1 cellular context compared by ENCODE assay signal in the genomic region with DNA sequence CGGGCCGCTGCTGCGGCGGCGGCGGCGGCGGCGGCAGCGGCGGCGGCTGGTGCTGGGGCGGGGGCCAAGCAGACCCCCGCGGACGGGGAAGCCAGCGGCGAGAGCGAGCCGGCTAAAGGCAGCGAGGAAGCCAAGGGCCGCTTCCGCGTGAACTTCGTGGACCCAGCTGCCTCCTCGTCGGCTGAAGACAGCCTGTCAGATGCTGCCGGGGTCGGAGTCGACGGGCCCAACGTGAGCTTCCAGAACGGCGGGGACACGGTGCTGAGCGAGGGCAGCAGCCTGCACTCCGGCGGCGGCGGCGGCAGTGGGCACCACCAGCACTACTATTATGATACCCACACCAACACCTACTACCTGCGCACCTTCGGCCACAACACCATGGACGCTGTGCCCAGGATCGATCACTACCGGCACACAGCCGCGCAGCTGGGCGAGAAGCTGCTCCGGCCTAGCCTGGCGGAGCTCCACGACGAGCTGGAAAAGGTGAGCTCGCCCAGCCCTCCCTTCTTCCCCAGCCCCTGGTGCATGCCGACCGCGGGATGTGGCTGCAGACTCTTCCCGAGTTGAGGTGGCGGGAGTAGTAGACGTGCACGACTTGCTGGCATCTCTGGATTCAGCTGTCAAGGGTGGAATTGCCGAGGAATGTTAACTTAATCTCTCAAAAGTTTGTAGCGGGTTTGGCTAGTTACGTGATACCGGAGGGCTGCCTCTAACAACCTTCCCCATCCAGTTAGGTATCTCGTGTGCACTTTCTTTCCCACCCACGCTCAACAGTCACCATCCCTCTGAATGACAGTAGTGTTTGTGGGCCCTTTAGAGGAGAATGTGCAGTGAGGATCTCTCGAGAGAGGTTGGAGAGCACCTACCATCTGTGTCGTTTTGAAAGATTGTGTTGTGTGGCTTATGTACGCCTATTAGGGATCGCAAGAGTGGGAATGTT.
TF ChIP-seq lines count a peak whose summit lies in the region.

No MANE protein-coding gene starts in this region.

TF ChIP-seq in K562, 482 proteins besides CTCF, POLR2A, EP300 and RAD21 (continued from another document and continues in another):
- TF ChIP-seq STAG1 (CRISPR knock-in tag; IDR thresholded peaks at IDR 0.05; ENCODE audit: borderline replicate concordance) (0 out of 2 replicates have a peak, but pooled peaks have one; percentile 38), CCNT2 (IDR thresholded peaks at IDR 0.05; ENCODE audit: borderline replicate concordance, extremely low read depth, insufficient read length, low read depth, low read length) (no peak), POLR2AphosphoS5 (IDR thresholded peaks at IDR 0.05; ENCODE audit: control insufficient read depth, insufficient read depth, low read depth, low read length) (no peak), NR3C1 (CRISPR knock-in tag; IDR thresholded peaks at IDR 0.05) (0 out of 2 replicates have a peak, but pooled peaks have one; percentile 36), ZZZ3 (IDR thresholded peaks at IDR 0.05) (no peak), CCAR2 (IDR thresholded peaks at IDR 0.05; ENCODE audit: low read depth, low read length) (no peak), HNRNPLL (IDR thresholded peaks at IDR 0.05; ENCODE audit: low read depth, low read length, poor library complexity, severe bottlenecking) (no peak), STAT5A (IDR thresholded peaks at IDR 0.05; ENCODE audit: borderline replicate concordance, low read length) (no peak), ESRRA (IDR thresholded peaks at IDR 0.05; ENCODE audit: borderline replicate concordance, low read depth) (no peak)
- TF ChIP-seq, protein P1, sequence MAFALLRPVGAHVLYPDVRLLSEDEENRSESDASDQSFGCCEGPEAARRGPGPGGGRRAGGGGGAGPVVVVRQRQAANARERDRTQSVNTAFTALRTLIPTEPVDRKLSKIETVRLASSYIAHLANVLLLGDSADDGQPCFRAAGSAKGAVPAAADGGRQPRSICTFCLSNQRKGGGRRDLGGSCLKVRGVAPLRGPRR (CRISPR knock-in tag; IDR thresholded peaks at IDR 0.05) = no peak
- TF ChIP-seq, protein P2, sequence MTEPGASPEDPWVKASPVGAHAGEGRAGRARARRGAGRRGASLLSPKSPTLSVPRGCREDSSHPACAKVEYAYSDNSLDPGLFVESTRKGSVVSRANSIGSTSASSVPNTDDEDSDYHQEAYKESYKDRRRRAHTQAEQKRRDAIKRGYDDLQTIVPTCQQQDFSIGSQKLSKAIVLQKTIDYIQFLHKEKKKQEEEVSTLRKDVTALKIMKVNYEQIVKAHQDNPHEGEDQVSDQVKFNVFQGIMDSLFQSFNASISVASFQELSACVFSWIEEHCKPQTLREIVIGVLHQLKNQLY (CRISPR knock-in tag; conservative IDR thresholded peaks at IDR 0.05) = no peak
- TF ChIP-seq, protein P3, sequence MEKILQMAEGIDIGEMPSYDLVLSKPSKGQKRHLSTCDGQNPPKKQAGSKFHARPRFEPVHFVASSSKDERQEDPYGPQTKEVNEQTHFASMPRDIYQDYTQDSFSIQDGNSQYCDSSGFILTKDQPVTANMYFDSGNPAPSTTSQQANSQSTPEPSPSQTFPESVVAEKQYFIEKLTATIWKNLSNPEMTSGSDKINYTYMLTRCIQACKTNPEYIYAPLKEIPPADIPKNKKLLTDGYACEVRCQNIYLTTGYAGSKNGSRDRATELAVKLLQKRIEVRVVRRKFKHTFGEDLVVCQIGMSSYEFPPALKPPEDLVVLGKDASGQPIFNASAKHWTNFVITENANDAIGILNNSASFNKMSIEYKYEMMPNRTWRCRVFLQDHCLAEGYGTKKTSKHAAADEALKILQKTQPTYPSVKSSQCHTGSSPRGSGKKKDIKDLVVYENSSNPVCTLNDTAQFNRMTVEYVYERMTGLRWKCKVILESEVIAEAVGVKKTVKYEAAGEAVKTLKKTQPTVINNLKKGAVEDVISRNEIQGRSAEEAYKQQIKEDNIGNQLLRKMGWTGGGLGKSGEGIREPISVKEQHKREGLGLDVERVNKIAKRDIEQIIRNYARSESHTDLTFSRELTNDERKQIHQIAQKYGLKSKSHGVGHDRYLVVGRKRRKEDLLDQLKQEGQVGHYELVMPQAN (IDR thresholded peaks at IDR 0.05; ENCODE audit: borderline replicate concordance) = no peak; the same call in 1 of the 2 replicates
- TF ChIP-seq, protein P4, sequence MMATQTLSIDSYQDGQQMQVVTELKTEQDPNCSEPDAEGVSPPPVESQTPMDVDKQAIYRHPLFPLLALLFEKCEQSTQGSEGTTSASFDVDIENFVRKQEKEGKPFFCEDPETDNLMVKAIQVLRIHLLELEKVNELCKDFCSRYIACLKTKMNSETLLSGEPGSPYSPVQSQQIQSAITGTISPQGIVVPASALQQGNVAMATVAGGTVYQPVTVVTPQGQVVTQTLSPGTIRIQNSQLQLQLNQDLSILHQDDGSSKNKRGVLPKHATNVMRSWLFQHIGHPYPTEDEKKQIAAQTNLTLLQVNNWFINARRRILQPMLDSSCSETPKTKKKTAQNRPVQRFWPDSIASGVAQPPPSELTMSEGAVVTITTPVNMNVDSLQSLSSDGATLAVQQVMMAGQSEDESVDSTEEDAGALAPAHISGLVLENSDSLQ (IDR thresholded peaks at IDR 0.05) = 0 out of 2 replicates have a peak, but pooled peaks have one; percentile 11
- TF ChIP-seq, protein P5, sequence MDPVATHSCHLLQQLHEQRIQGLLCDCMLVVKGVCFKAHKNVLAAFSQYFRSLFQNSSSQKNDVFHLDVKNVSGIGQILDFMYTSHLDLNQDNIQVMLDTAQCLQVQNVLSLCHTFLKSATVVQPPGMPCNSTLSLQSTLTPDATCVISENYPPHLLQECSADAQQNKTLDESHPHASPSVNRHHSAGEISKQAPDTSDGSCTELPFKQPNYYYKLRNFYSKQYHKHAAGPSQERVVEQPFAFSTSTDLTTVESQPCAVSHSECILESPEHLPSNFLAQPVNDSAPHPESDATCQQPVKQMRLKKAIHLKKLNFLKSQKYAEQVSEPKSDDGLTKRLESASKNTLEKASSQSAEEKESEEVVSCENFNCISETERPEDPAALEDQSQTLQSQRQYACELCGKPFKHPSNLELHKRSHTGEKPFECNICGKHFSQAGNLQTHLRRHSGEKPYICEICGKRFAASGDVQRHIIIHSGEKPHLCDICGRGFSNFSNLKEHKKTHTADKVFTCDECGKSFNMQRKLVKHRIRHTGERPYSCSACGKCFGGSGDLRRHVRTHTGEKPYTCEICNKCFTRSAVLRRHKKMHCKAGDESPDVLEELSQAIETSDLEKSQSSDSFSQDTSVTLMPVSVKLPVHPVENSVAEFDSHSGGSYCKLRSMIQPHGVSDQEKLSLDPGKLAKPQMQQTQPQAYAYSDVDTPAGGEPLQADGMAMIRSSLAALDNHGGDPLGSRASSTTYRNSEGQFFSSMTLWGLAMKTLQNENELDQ (CRISPR knock-in tag; IDR thresholded peaks at IDR 0.05; ENCODE audit: borderline replicate concordance) = 0 out of 2 replicates have a peak, but pooled peaks have one; percentile 34
- TF ChIP-seq, protein P6, sequence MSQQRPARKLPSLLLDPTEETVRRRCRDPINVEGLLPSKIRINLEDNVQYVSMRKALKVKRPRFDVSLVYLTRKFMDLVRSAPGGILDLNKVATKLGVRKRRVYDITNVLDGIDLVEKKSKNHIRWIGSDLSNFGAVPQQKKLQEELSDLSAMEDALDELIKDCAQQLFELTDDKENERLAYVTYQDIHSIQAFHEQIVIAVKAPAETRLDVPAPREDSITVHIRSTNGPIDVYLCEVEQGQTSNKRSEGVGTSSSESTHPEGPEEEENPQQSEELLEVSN (IDR thresholded peaks at IDR 0.05; ENCODE audit: borderline replicate concordance in 1 of 2, extremely low read depth in 1 of 2, insufficient read depth in 1 of 2, insufficient read length in 1 of 2, low read depth in 1 of 2, low read length in 1 of 2, poor library complexity in 1 of 2, severe bottlenecking in 1 of 2) = peak in 1 of 2 experiments; percentile 4
- TF ChIP-seq, protein P7, sequence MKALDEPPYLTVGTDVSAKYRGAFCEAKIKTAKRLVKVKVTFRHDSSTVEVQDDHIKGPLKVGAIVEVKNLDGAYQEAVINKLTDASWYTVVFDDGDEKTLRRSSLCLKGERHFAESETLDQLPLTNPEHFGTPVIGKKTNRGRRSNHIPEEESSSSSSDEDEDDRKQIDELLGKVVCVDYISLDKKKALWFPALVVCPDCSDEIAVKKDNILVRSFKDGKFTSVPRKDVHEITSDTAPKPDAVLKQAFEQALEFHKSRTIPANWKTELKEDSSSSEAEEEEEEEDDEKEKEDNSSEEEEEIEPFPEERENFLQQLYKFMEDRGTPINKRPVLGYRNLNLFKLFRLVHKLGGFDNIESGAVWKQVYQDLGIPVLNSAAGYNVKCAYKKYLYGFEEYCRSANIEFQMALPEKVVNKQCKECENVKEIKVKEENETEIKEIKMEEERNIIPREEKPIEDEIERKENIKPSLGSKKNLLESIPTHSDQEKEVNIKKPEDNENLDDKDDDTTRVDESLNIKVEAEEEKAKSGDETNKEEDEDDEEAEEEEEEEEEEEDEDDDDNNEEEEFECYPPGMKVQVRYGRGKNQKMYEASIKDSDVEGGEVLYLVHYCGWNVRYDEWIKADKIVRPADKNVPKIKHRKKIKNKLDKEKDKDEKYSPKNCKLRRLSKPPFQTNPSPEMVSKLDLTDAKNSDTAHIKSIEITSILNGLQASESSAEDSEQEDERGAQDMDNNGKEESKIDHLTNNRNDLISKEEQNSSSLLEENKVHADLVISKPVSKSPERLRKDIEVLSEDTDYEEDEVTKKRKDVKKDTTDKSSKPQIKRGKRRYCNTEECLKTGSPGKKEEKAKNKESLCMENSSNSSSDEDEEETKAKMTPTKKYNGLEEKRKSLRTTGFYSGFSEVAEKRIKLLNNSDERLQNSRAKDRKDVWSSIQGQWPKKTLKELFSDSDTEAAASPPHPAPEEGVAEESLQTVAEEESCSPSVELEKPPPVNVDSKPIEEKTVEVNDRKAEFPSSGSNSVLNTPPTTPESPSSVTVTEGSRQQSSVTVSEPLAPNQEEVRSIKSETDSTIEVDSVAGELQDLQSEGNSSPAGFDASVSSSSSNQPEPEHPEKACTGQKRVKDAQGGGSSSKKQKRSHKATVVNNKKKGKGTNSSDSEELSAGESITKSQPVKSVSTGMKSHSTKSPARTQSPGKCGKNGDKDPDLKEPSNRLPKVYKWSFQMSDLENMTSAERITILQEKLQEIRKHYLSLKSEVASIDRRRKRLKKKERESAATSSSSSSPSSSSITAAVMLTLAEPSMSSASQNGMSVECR (CRISPR knock-in tag; IDR thresholded peaks at IDR 0.05) = peak; percentile 31; the same call in 1 of the 2 replicates
- TF ChIP-seq, protein P8, sequence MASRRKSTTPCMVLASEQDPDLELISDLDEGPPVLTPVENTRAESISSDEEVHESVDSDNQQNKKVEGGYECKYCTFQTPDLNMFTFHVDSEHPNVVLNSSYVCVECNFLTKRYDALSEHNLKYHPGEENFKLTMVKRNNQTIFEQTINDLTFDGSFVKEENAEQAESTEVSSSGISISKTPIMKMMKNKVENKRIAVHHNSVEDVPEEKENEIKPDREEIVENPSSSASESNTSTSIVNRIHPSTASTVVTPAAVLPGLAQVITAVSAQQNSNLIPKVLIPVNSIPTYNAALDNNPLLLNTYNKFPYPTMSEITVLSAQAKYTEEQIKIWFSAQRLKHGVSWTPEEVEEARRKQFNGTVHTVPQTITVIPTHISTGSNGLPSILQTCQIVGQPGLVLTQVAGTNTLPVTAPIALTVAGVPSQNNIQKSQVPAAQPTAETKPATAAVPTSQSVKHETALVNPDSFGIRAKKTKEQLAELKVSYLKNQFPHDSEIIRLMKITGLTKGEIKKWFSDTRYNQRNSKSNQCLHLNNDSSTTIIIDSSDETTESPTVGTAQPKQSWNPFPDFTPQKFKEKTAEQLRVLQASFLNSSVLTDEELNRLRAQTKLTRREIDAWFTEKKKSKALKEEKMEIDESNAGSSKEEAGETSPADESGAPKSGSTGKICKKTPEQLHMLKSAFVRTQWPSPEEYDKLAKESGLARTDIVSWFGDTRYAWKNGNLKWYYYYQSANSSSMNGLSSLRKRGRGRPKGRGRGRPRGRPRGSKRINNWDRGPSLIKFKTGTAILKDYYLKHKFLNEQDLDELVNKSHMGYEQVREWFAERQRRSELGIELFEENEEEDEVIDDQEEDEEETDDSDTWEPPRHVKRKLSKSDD (conservative IDR thresholded peaks at IDR 0.05; ENCODE audit: low read length) = no peak
- TF ChIP-seq, protein P9, sequence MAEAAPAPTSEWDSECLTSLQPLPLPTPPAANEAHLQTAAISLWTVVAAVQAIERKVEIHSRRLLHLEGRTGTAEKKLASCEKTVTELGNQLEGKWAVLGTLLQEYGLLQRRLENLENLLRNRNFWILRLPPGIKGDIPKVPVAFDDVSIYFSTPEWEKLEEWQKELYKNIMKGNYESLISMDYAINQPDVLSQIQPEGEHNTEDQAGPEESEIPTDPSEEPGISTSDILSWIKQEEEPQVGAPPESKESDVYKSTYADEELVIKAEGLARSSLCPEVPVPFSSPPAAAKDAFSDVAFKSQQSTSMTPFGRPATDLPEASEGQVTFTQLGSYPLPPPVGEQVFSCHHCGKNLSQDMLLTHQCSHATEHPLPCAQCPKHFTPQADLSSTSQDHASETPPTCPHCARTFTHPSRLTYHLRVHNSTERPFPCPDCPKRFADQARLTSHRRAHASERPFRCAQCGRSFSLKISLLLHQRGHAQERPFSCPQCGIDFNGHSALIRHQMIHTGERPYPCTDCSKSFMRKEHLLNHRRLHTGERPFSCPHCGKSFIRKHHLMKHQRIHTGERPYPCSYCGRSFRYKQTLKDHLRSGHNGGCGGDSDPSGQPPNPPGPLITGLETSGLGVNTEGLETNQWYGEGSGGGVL (CRISPR knock-in tag; IDR thresholded peaks at IDR 0.05) = no peak
- TF ChIP-seq, protein P10, sequence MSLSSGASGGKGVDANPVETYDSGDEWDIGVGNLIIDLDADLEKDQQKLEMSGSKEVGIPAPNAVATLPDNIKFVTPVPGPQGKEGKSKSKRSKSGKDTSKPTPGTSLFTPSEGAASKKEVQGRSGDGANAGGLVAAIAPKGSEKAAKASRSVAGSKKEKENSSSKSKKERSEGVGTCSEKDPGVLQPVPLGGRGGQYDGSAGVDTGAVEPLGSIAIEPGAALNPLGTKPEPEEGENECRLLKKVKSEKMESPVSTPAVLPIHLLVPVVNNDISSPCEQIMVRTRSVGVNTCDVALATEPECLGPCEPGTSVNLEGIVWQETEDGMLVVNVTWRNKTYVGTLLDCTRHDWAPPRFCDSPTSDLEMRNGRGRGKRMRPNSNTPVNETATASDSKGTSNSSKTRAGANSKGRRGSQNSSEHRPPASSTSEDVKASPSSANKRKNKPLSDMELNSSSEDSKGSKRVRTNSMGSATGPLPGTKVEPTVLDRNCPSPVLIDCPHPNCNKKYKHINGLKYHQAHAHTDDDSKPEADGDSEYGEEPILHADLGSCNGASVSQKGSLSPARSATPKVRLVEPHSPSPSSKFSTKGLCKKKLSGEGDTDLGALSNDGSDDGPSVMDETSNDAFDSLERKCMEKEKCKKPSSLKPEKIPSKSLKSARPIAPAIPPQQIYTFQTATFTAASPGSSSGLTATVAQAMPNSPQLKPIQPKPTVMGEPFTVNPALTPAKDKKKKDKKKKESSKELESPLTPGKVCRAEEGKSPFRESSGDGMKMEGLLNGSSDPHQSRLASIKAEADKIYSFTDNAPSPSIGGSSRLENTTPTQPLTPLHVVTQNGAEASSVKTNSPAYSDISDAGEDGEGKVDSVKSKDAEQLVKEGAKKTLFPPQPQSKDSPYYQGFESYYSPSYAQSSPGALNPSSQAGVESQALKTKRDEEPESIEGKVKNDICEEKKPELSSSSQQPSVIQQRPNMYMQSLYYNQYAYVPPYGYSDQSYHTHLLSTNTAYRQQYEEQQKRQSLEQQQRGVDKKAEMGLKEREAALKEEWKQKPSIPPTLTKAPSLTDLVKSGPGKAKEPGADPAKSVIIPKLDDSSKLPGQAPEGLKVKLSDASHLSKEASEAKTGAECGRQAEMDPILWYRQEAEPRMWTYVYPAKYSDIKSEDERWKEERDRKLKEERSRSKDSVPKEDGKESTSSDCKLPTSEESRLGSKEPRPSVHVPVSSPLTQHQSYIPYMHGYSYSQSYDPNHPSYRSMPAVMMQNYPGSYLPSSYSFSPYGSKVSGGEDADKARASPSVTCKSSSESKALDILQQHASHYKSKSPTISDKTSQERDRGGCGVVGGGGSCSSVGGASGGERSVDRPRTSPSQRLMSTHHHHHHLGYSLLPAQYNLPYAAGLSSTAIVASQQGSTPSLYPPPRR (CRISPR knock-in tag; IDR thresholded peaks at IDR 0.05; ENCODE audit: borderline replicate concordance) = no peak
